25 cellular contexts compared by ENCODE assay signal in genomic region chr4:94414907-94415306, GRCh38.
"Had no signal": no experiment of that assay in that cellular context is flagged by ENCODE, and none has a peak within 500 bp of the region (broad histone marks: within the 10 kb centered on the region; RNA-seq: fewer than 3 reads in every experiment).

No MANE protein-coding gene starts in this region.

- H3K36me3 ChIP-seq: gastroesophageal sphincter, ovary, stomach, tibial nerve, upper lobe of left lung had no signal

- DNase-seq: effector CD8-positive, alpha-beta T cell; endodermal cell; foreskin fibroblast; hypothalamus; immature natural killer cell; islet precursor cell; kidney glomerular epithelial cell; natural killer cell; occipital lobe; ovary; posterior cingulate gyrus; retina; stimulated activated CD4-positive, alpha-beta T cell treated with anti-CD3 and anti-CD28 coated beads, Interleukin-2, amount 100 ng/mL, for 24 hours; stimulated activated CD4-positive, alpha-beta T cell treated with anti-CD3 and anti-CD28 coated beads, Interleukin-4, amount 100 ng/mL, for 24 hours; stimulated activated naive CD4-positive, alpha-beta T cell treated with Interleukin-2 at 50 U/mL for 16 hours; stomach; testis; upper lobe of left lung had no signal

- ATAC-seq: esophagus mucosa; gastroesophageal sphincter; natural killer cell; sciatic nerve; stimulated activated effector memory CD8-positive, alpha-beta T cell treated with anti-CD3 and anti-CD28 coated beads, Interleukin-12 subunit alpha, Interleukin-12 subunit beta, amount 100 ng/mL, for 72 hours had no signal

- H3K4me3 ChIP-seq: gastroesophageal sphincter, lung, ovary, stomach, testis, tibial nerve, upper lobe of left lung had no signal

- H3K9me3 ChIP-seq: gastroesophageal sphincter, ovary, stomach, testis, tibial nerve, upper lobe of left lung had no signal

- H3K27ac ChIP-seq: epithelial cell of prostate, gastroesophageal sphincter, ovary, stomach, testis, tibial nerve, upper lobe of left lung had no signal

- H3K27me3 ChIP-seq: gastroesophageal sphincter, ovary, stomach, testis, tibial nerve, upper lobe of left lung had no signal
